32 cellular contexts compared by ENCODE assay signal in genomic region chr12:68850390-68850789, GRCh38.
"Had no signal": no experiment of that assay in that cellular context is flagged by ENCODE, and none has a peak within 500 bp of the region (broad histone marks: within the 10 kb centered on the region; RNA-seq: fewer than 3 reads in every experiment).

No MANE protein-coding gene starts in this region.

- H3K27ac ChIP-seq: adrenal gland, body of pancreas, breast epithelium, PC-9, RWPE1, SK-N-MC had no signal

- H3K9me3 ChIP-seq: adrenal gland, body of pancreas, breast epithelium, MG63 had no signal

- H3K4me1 ChIP-seq: adrenal gland, body of pancreas, breast epithelium had no signal

- H3K4me2 ChIP-seq: PC-9 had no signal

- H3K27me3 ChIP-seq: adrenal gland, body of pancreas, breast epithelium, MG63 had no signal

- H3K36me3 ChIP-seq: adrenal gland, breast epithelium had no signal

- ATAC-seq: activated CD4-positive, alpha-beta T cell treated with anti-CD3 and anti-CD28 coated beads for 36 hours; activated CD4-positive, CD25-positive, alpha-beta regulatory T cell treated with anti-CD3 and anti-CD28 coated beads, Interleukin-2, amount 50 U/mL, for 24 hours; activated CD8-positive, alpha-beta T cell treated with anti-CD3 and anti-CD28 coated beads, Interleukin-2, amount 10 ng/mL, durations not matched to agents 7 days and 5 days; activated naive CD4-positive, alpha-beta T cell treated with anti-CD3 and anti-CD28 coated beads, Interleukin-2, amount 50 U/mL, for 72 hours; body of pancreas; T-cell; T-helper 17 cell; WTC11 had no signal

- H2AFZ ChIP-seq: PC-9 had no signal

- H3K4me3 ChIP-seq: adrenal gland, body of pancreas, breast epithelium, MG63, PC-9, SK-N-MC had no signal

- DNase-seq: activated CD4-positive, alpha-beta T cell treated with anti-CD3 and anti-CD28 coated beads for 36 hours; activated CD4-positive, alpha-beta T cell treated with anti-CD3 and anti-CD28 coated beads, Interleukin-2, amount 10 ng/mL, durations not matched to agents 7 days and 5 days; activated CD4-positive, alpha-beta T cell treated with anti-CD3 and anti-CD28 coated beads, Interleukin-2, amount 50 U/mL, for 48 hours; activated CD8-positive, alpha-beta T cell treated with anti-CD3 and anti-CD28 coated beads, Interleukin-2, amount 10 ng/mL, durations not matched to agents 7 days and 5 days; activated gamma-delta T cell; activated naive CD4-positive, alpha-beta T cell treated with anti-CD3 and anti-CD28 coated beads for 36 hours; activated T-cell treated with anti-CD3 and anti-CD28 coated beads, Interleukin-2, amount 50 U/mL, for 24 hours; adrenal gland; body of pancreas; cerebellar nuclear complex; Kasumi-1; KG1; MG63; NCI-H1048; NCI-H1105 treated with DMSO at 0.1 percent for 48 hours; NCI-H1436; NCI-H1694; NCI-H1930; NCI-H2081 treated with DMSO at 0.1 percent for 48 hours; NCI-H345; NCI-H524 treated with DMSO at 0.1 percent for 48 hours; NK-92 treated with Interleukin-12 subunit alpha and Interleukin-12 subunit beta, amount 100 ng/mL, for 24 hours; PC-9; Right ventricle myocardium superior; T-cell; T-helper 17 cell had no signal
